1 cellular context compared by ENCODE assay signal in genomic region chr10:96230527-96230926, GRCh38.
A peak's percentile ranks its signal among the peaks of the same experiment; 100 is the strongest.
TF ChIP-seq lines count a peak whose summit lies in the region.

No MANE protein-coding gene starts in this region.

TF ChIP-seq in GM12878, 131 proteins besides CTCF, POLR2A, EP300 and RAD21:
- TF ChIP-seq SREBF1 (IDR thresholded peaks at IDR 0.05; ENCODE audit: low read length) (no peak), CHD1 (IDR thresholded peaks at IDR 0.05; ENCODE audit: low read depth, low read length) (no peak), ASH2L (IDR thresholded peaks at IDR 0.05; ENCODE audit: borderline replicate concordance, low read depth) (no peak), SREBF2 (IDR thresholded peaks at IDR 0.05; ENCODE audit: low read length) (no peak), MEF2B (IDR thresholded peaks at IDR 0.05; ENCODE audit: partially characterized antibody, poor library complexity, severe bottlenecking) (peak; percentile 90), MTA3 (IDR thresholded peaks at IDR 0.05; ENCODE audit: borderline replicate concordance, low read length) (no peak), CEBPB (IDR thresholded peaks at IDR 0.05; ENCODE audit: borderline replicate concordance in 1 of 2, low read depth in 2 of 2, low read length in 2 of 2) (no peak), EGR1 (IDR thresholded peaks at IDR 0.05; ENCODE audit: borderline replicate concordance in 1 of 2, low read depth in 2 of 2, low read length in 2 of 2) (no peak), NFIC (IDR thresholded peaks at IDR 0.05; ENCODE audit: low read depth, low read length) (no peak), HCFC1 (IDR thresholded peaks at IDR 0.05; ENCODE audit: low read length) (no peak), MAX (IDR thresholded peaks at IDR 0.05; ENCODE audit: low read depth, low read length) (no peak), ETV6 (conservative IDR thresholded peaks at IDR 0.05 in 1 of 2, IDR thresholded peaks at IDR 0.05 in 1 of 2; ENCODE audit: borderline replicate concordance in 1 of 2, low read depth in 1 of 2) (no peak), NBN (IDR thresholded peaks at IDR 0.05) (no peak), NR2F1 (conservative IDR thresholded peaks at IDR 0.05) (0 out of 2 replicates have a peak, but pooled peaks have one; percentile 22), CHD4 (IDR thresholded peaks at IDR 0.05) (no peak), BRCA1 (IDR thresholded peaks at IDR 0.05; ENCODE audit: low read depth, low read length) (no peak), SUPT20H (IDR thresholded peaks at IDR 0.05; ENCODE audit: borderline replicate concordance, control insufficient read depth, low read depth, low read length) (no peak), CBFB (IDR thresholded peaks at IDR 0.05; ENCODE audit: low read depth) (no peak), CREB1 (IDR thresholded peaks at IDR 0.05; ENCODE audit: low read depth) (no peak), MTA2 (IDR thresholded peaks at IDR 0.05; ENCODE audit: low read depth) (0 out of 2 replicates have a peak, but pooled peaks have one; percentile 13), IKZF1 (conservative IDR thresholded peaks at IDR 0.05) (0 out of 2 replicates have a peak, but pooled peaks have one; percentile 14), TCF12 (IDR thresholded peaks at IDR 0.05; ENCODE audit: low read depth, low read length) (no peak), E2F4 (IDR thresholded peaks at IDR 0.05; ENCODE audit: low read depth, low read length) (no peak), EZH2 (IDR thresholded peaks at IDR 0.05; ENCODE audit: borderline replicate concordance, control insufficient read depth, low read depth, low read length) (no peak), ZSCAN29 (IDR thresholded peaks at IDR 0.05) (no peak), ZNF687 (IDR thresholded peaks at IDR 0.05) (0 out of 2 replicates have a peak, but pooled peaks have one; percentile 30), HSF1 (IDR thresholded peaks at IDR 0.05; ENCODE audit: low read depth, low read length) (no peak), NR2C1 (IDR thresholded peaks at IDR 0.05) (no peak)
